In the genomic region with DNA sequence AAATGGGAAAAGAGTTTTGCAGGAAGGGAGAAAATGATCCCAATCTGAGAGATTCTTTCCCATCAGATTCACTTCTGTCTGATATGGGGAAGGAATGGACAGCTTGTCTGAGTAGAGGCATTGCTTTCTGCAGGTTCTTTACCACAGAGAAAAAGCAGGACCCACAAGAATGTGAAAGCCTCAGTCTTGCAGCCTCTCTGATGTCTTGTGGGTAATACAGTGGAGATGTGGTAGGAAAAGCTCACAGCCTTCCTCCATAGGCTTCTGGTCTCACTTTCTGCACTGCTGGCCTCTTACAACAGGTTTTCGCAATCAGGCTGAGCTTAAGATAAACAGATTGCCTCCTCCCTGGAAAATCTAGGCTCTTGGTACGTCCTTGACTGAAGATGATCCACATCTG, we compare ENCODE assay signal across 8 cellular contexts. TPM values are rescaled to one million over a fixed set of nuclear protein-coding genes. Genes with fewer than 3 reads are reported as not detected.
DNase-seq lines count a peak whose midpoint lies in the region; ATAC-seq and TF ChIP-seq lines count a peak whose summit lies in the region.

No MANE protein-coding gene starts in this region.

- H3K4me1 Mint-ChIP-seq in stimulated activated effector memory CD8-positive, alpha-beta T cell treated with anti-CD3 and anti-CD28 coated beads, Interleukin-12 subunit alpha, Interleukin-12 subunit beta, amount 100 ng/mL, for 72 hours: peaks cover 16% of the 10 kb centered on the region

- peaks cover 20% of the 10 kb centered on the region for H3K4me1 ChIP-seq in HUES64 (ENCODE audit: insufficient read depth, low read length)
- H3K4me1 ChIP-seq in iPS-20b (ENCODE audit: insufficient read depth, low read length): peaks cover 6% of the 10 kb centered on the region; the same call in 1 of the 2 replicates

- H3K27ac Mint-ChIP-seq in stimulated activated effector memory CD8-positive, alpha-beta T cell treated with anti-CD3 and anti-CD28 coated beads, Interleukin-12 subunit alpha, Interleukin-12 subunit beta, amount 100 ng/mL, for 72 hours: no peak overlapping the region

- peak; percentile 6 for DNase-seq in NCI-H510A treated with DMSO at 0.1 percent for 48 hours (lab: John Stamatoyannopoulos, UW)
- DNase-seq in NCI-H510A (lab: John Stamatoyannopoulos, UW): no peak
- DNase-seq in amniotic epithelial cell (ENCODE audit: low read depth): peak; percentile 100
- DNase-seq in stimulated activated effector memory CD8-positive, alpha-beta T cell treated with anti-CD3 and anti-CD28 coated beads, Interleukin-12 subunit alpha, Interleukin-12 subunit beta, amount 100 ng/mL, for 72 hours (ENCODE audit: low spot score in 2 of 2): no peak
- no peak for DNase-seq in WERI-Rb-1
- DNase-seq in GDM1 (lab: John Stamatoyannopoulos, UW): no peak

- WGBS in HUES64: 90% methylated on average over 2 of the region's 2 CpGs

- H3K27ac ChIP-seq in HUES64 (ENCODE audit: low read depth, low read length) (no peak overlapping the region), iPS-20b (ENCODE audit: low read length) (peak overlapping the region; percentile 6), WERI-Rb-1 (no peak overlapping the region)

- peak overlapping the region; percentile 67 for H3K4me3 Mint-ChIP-seq in stimulated activated effector memory CD8-positive, alpha-beta T cell treated with anti-CD3 and anti-CD28 coated beads, Interleukin-12 subunit alpha, Interleukin-12 subunit beta, amount 100 ng/mL, for 72 hours

- no peaks in the 10 kb centered on the region for H3K36me3 Mint-ChIP-seq in stimulated activated effector memory CD8-positive, alpha-beta T cell treated with anti-CD3 and anti-CD28 coated beads, Interleukin-12 subunit alpha, Interleukin-12 subunit beta, amount 100 ng/mL, for 72 hours

- peak; percentile 57 for ATAC-seq in stimulated activated effector memory CD8-positive, alpha-beta T cell treated with anti-CD3 and anti-CD28 coated beads, Interleukin-12 subunit alpha, Interleukin-12 subunit beta, amount 100 ng/mL, for 72 hours

- H3K36me3 ChIP-seq in HUES64 (ENCODE audit: insufficient read depth, low read length): no peaks in the 10 kb centered on the region
- H3K36me3 ChIP-seq in iPS-20b (ENCODE audit: insufficient read depth, low read depth, low read length): no peaks in the 10 kb centered on the region
- no peaks in the 10 kb centered on the region for H3K36me3 ChIP-seq in WERI-Rb-1

- H3K9ac ChIP-seq in HUES64 (ENCODE audit: low read depth, low read length) (no peak overlapping the region), iPS-20b (ENCODE audit: low read depth, low read length) (peak overlapping the region; percentile 63; the same call in 1 of the 2 replicates)

- H3K9me3 ChIP-seq in HUES64 (ENCODE audit: insufficient read depth, low read depth, low read length) (no peaks in the 10 kb centered on the region), iPS-20b (ENCODE audit: insufficient read depth, low read depth, low read length) (peaks cover 3% of the 10 kb centered on the region; the same call in 1 of the 2 replicates), WERI-Rb-1 (ENCODE audit: severe bottlenecking) (no peaks in the 10 kb centered on the region)

- no peaks in the 10 kb centered on the region for H3K9me3 Mint-ChIP-seq in stimulated activated effector memory CD8-positive, alpha-beta T cell treated with anti-CD3 and anti-CD28 coated beads, Interleukin-12 subunit alpha, Interleukin-12 subunit beta, amount 100 ng/mL, for 72 hours

- H3K27me3 ChIP-seq in HUES64 (ENCODE audit: insufficient read depth, low read length) (no peaks in the 10 kb centered on the region), iPS-20b (ENCODE audit: insufficient read depth, low read length) (no peaks in the 10 kb centered on the region), WERI-Rb-1 (ENCODE audit: insufficient read depth, low read depth, severe bottlenecking) (no peaks in the 10 kb centered on the region)

- no peak for TF ChIP-seq CTCF in WERI-Rb-1 (IDR thresholded peaks at IDR 0.05; ENCODE audit: low read depth, low read length)

- peak overlapping the region; percentile 56 for H3K4me3 ChIP-seq in HUES64 (ENCODE audit: low read length)
- H3K4me3 ChIP-seq in iPS-20b (ENCODE audit: low read length): peak overlapping the region; percentile 70
- no peak overlapping the region for H3K4me3 ChIP-seq in WERI-Rb-1 (ENCODE audit: low read depth, low read length)

RNA-seq across cellular contexts. Expression of a gene that starts 0.6 kb away (rescaled TPM):
- polyA plus RNA-seq in HUES64 (2013, experiment 1 of 2): 4.0 TPM
- polyA plus RNA-seq in HUES64 (2013, experiment 2 of 2): 6.5 TPM

RNA-seq across cellular contexts. Expression of a gene that starts 15.1 kb away (rescaled TPM):
- polyA plus RNA-seq in HUES64 (2013, experiment 1 of 2): not detected
- polyA plus RNA-seq in HUES64 (2013, experiment 2 of 2): not detected

RNA-seq across cellular contexts. Expression of a gene that starts 21.4 kb away (rescaled TPM):
- 3.8 TPM for polyA plus RNA-seq in HUES64 (2013, experiment 1 of 2)
- 4.4 TPM for polyA plus RNA-seq in HUES64 (2013, experiment 2 of 2)

Comparison
In these comparisons a context has a peak if more than half of its experiments do, and no peak if none do; other contexts are left out.
1. DNase-seq: peak in NCI-H510A treated with DMSO at 0.1 percent for 48 hours (single experiment) and amniotic epithelial cell (single experiment); none in NCI-H510A (single experiment), stimulated activated effector memory CD8-positive, alpha-beta T cell treated with anti-CD3 and anti-CD28 coated beads, Interleukin-12 subunit alpha, Interleukin-12 subunit beta, amount 100 ng/mL, for 72 hours (0 of 2), WERI-Rb-1 (single experiment) and GDM1 (single experiment).